ENCODE assay signal across 9 cellular contexts in the genomic region with DNA sequence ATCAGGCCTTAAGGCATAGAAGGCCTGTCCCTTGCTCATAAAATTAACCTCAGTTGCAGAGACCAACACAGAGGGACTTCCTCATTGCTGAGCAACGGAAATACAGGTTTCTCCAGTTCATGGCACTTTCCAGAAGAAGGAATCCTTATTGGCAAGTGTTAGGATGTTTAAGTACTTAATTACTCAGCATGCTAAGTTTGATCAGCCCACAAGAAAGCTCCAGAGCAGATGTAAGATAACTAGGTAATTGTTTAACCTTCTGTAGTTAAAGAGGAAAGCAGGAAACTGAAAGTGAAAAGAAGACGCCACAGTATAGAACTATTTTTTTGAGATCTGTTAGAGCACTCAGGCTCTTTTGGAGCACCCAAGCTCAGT.
DNase-seq lines count a peak whose midpoint lies in the region; ATAC-seq and TF ChIP-seq lines count a peak whose summit lies in the region.
"Had no signal": no experiment of that assay in that cellular context is flagged by ENCODE, and none has a peak within 500 bp of the region (broad histone marks: within the 10 kb centered on the region; RNA-seq: fewer than 3 reads in every experiment).

No MANE protein-coding gene starts in this region.

- H3K9me3 Mint-ChIP-seq in activated naive CD4-positive, alpha-beta T cell treated with anti-CD3 and anti-CD28 coated beads, Interleukin-2, amount 10 ng/mL, durations not matched to agents 7 days and 5 days = no peaks in the 10 kb centered on the region
- H3K9me3 Mint-ChIP-seq: neural crest cell had no signal

- peaks cover 27% of the 10 kb centered on the region for H3K36me3 Mint-ChIP-seq in activated naive CD4-positive, alpha-beta T cell treated with anti-CD3 and anti-CD28 coated beads, Interleukin-2, amount 10 ng/mL, durations not matched to agents 7 days and 5 days

- H3K27ac ChIP-seq in skin epidermis = peak overlapping the region in 11 of 21 experiments; percentile 10 to 80 (median 44)

- H3K27ac Mint-ChIP-seq in activated naive CD4-positive, alpha-beta T cell treated with anti-CD3 and anti-CD28 coated beads, Interleukin-2, amount 10 ng/mL, durations not matched to agents 7 days and 5 days = peak overlapping the region; percentile 91

- TF ChIP-seq CTCF in foreskin fibroblast (IDR thresholded peaks at IDR 0.05; ENCODE audit: low read depth, low read length) = no peak

- peaks cover 29% of the 10 kb centered on the region for H3K4me1 Mint-ChIP-seq in activated naive CD4-positive, alpha-beta T cell treated with anti-CD3 and anti-CD28 coated beads, Interleukin-2, amount 10 ng/mL, durations not matched to agents 7 days and 5 days

- ATAC-seq in HG03103 (IDR thresholded peaks at IDR 0.05; ENCODE audit: low read depth, unreplicated experiment) = peak; percentile 62

- no peaks in the 10 kb centered on the region for H3K27me3 Mint-ChIP-seq in activated naive CD4-positive, alpha-beta T cell treated with anti-CD3 and anti-CD28 coated beads, Interleukin-2, amount 10 ng/mL, durations not matched to agents 7 days and 5 days

- CTCF ChIA-PET in activated naive CD4-positive, alpha-beta T cell treated with anti-CD3 and anti-CD28 coated beads, Interleukin-2, amount 10 ng/mL, durations not matched to agents 7 days and 5 days (lab: Charles Lee) = interaction anchor here (1.4 to 2.9 kb wide), 2 partner anchors 24 to 135 kb away, joined by 4 to 9 read pairs; partner anchors contain the start of gene MBTPS2

- no peak overlapping the region for H3K4me3 ChIP-seq in skin epidermis
- H3K4me3 ChIP-seq in foreskin fibroblast (ENCODE audit: low read depth in 1 of 2, low read length in 2 of 2) = no peak overlapping the region

- no peak for DNase-seq in activated naive CD4-positive, alpha-beta T cell treated with anti-CD3 and anti-CD28 coated beads, Interleukin-2, amount 10 ng/mL, durations not matched to agents 7 days and 5 days
- DNase-seq in activated naive CD4-positive, alpha-beta T cell treated with Interleukin-2 at 50 U/mL for 16 hours = no peak
- DNase-seq in amniotic epithelial cell (ENCODE audit: low read depth) (peak; percentile 9), NCI-H2107 treated with DMSO at 0.1 percent for 48 hours (lab: John Stamatoyannopoulos, UW; ENCODE audit: unreplicated experiment) (no peak), foreskin fibroblast (no peak), DMS 273 treated with DMSO at 0.1 percent for 48 hours (lab: John Stamatoyannopoulos, UW) (no peak)

- H3K4me3 Mint-ChIP-seq in activated naive CD4-positive, alpha-beta T cell treated with anti-CD3 and anti-CD28 coated beads, Interleukin-2, amount 10 ng/mL, durations not matched to agents 7 days and 5 days = peak overlapping the region; percentile 55
- H3K4me3 Mint-ChIP-seq: neural crest cell had no signal
